Comparison of ENCODE assay signal across 14 cellular contexts in genomic region chr10:127872011-127872741, GRCh38. TPM values are rescaled to one million over a fixed set of nuclear protein-coding genes. Genes with fewer than 3 reads are reported as not detected.
A peak's percentile ranks its signal among the peaks of the same experiment; 100 is the strongest.
DNase-seq lines count a peak whose midpoint lies in the region; ATAC-seq and TF ChIP-seq lines count a peak whose summit lies in the region.
"Had no signal": no experiment of that assay in that cellular context is flagged by ENCODE, and none has a peak within 500 bp of the region (broad histone marks: within the 10 kb centered on the region; RNA-seq: fewer than 3 reads in every experiment).

No MANE protein-coding gene starts in this region.

- intact Hi-C loops in activated T-helper 1 cell treated with anti-CD3 and anti-CD28 coated beads, Interleukin-12 subunit alpha, Interleukin-12 subunit beta, Interleukin-2, Interleukin-4 antibody, amounts not matched to agents 30 ng/mL and 10 ng/mL and 1 ng/mL, durations not matched to agents 14 hours and 24 hours and 36 hours (cut with micrococcal nuclease) = no loop called here

- no peaks in the 10 kb centered on the region for H3K36me3 Mint-ChIP-seq in activated T-helper 1 cell treated with anti-CD3 and anti-CD28 coated beads, Interleukin-12 subunit alpha, Interleukin-12 subunit beta, Interleukin-2, Interleukin-4 antibody, amounts not matched to agents 30 ng/mL and 10 ng/mL and 1 ng/mL, durations not matched to agents 14 hours and 24 hours and 36 hours (ENCODE audit: low read depth)
- H3K36me3 Mint-ChIP-seq: IgD-negative memory B cell had no signal

- H3K36me3 ChIP-seq in adipocyte (ENCODE audit: control insufficient read depth, insufficient read depth, low read length, severe bottlenecking) = no peaks in the 10 kb centered on the region
- H3K36me3 ChIP-seq: adrenal gland had no signal

- no peaks in the 10 kb centered on the region for H3K9me3 Mint-ChIP-seq in activated T-helper 1 cell treated with anti-CD3 and anti-CD28 coated beads, Interleukin-12 subunit alpha, Interleukin-12 subunit beta, Interleukin-2, Interleukin-4 antibody, amounts not matched to agents 30 ng/mL and 10 ng/mL and 1 ng/mL, durations not matched to agents 14 hours and 24 hours and 36 hours

- in situ Hi-C loops in GM13977 (cut with MboI; ENCODE audit: low pct_unique_long_range_greater_than_20kb, low sequenced_read_pairs, unreplicated experiment) = no loop called here

- no peak overlapping the region for H3K4me3 Mint-ChIP-seq in activated T-helper 1 cell treated with anti-CD3 and anti-CD28 coated beads, Interleukin-12 subunit alpha, Interleukin-12 subunit beta, Interleukin-2, Interleukin-4 antibody, amounts not matched to agents 30 ng/mL and 10 ng/mL and 1 ng/mL, durations not matched to agents 14 hours and 24 hours and 36 hours
- H3K4me3 Mint-ChIP-seq: IgD-negative memory B cell had no signal

- peaks cover 6% of the 10 kb centered on the region for H3K4me1 Mint-ChIP-seq in activated T-helper 1 cell treated with anti-CD3 and anti-CD28 coated beads, Interleukin-12 subunit alpha, Interleukin-12 subunit beta, Interleukin-2, Interleukin-4 antibody, amounts not matched to agents 30 ng/mL and 10 ng/mL and 1 ng/mL, durations not matched to agents 14 hours and 24 hours and 36 hours (ENCODE audit: low read depth)

- H3K27ac Mint-ChIP-seq in activated T-helper 1 cell treated with anti-CD3 and anti-CD28 coated beads, Interleukin-12 subunit alpha, Interleukin-12 subunit beta, Interleukin-2, Interleukin-4 antibody, amounts not matched to agents 30 ng/mL and 10 ng/mL and 1 ng/mL, durations not matched to agents 14 hours and 24 hours and 36 hours = no peak overlapping the region

- H3K4me3 ChIP-seq in adipocyte (ENCODE audit: low read length) (peak overlapping the region; percentile 42), fibroblast of the aortic adventitia (ENCODE audit: low read depth, low read length) (peak overlapping the region; percentile 7)
- H3K4me3 ChIP-seq: adrenal gland had no signal

- H3K4me1 ChIP-seq in adipocyte (ENCODE audit: control insufficient read depth, insufficient read depth, low read length) = peaks cover 16% of the 10 kb centered on the region
- H3K4me1 ChIP-seq: adrenal gland had no signal

- H3K27me3 ChIP-seq in adipocyte (replicated peaks; ENCODE audit: control insufficient read depth, insufficient read depth, low read length) = no peaks in the 10 kb centered on the region
- H3K27me3 ChIP-seq: adrenal gland had no signal

- TF ChIP-seq CTCF in fibroblast of the aortic adventitia (IDR thresholded peaks at IDR 0.05; ENCODE audit: insufficient read depth, low read length) = no peak
- no peak for TF ChIP-seq CTCF in omental fat pad (IDR thresholded peaks at IDR 0.05)
- no peak for TF ChIP-seq CTCF in GM13977 (IDR thresholded peaks at IDR 0.05; ENCODE audit: extremely low read depth, insufficient read depth, missing control alignments)

- DNase-seq in Daoy (ENCODE audit: low read depth) (peak; percentile 11), adipocyte (ENCODE audit: low read depth) (no peak), fibroblast of the aortic adventitia (ENCODE audit: low read depth) (peak; percentile 63), omental fat pad (ENCODE audit: low spot score) (no peak), HuH-7.5 (ENCODE audit: low spot score) (no peak), GM13977 (ENCODE audit: low spot score) (no peak), H4 (ENCODE audit: low spot score) (no peak)
- no peak for DNase-seq in activated T-helper 1 cell treated with anti-CD3 and anti-CD28 coated beads, Interleukin-12 subunit alpha, Interleukin-12 subunit beta, Interleukin-2, Interleukin-4 antibody, amounts not matched to agents 30 ng/mL and 10 ng/mL and 1 ng/mL, durations not matched to agents 14 hours and 24 hours and 36 hours (ENCODE audit: low spot score)
- DNase-seq: activated T-cell treated with anti-CD3 and anti-CD28 coated beads, Interleukin-2, amount 50 U/mL, for 48 hours; NCI-H1092 treated with DMSO at 0.1 percent for 48 hours; stimulated activated naive CD4-positive, alpha-beta T cell had no signal

- ATAC-seq in omental fat pad (ENCODE audit: low FRiP score) = peak; percentile 86

- H3K9ac ChIP-seq in adipocyte (ENCODE audit: low read length) = no peak overlapping the region

- peaks cover 26% of the 10 kb centered on the region for H3K27me3 Mint-ChIP-seq in activated T-helper 1 cell treated with anti-CD3 and anti-CD28 coated beads, Interleukin-12 subunit alpha, Interleukin-12 subunit beta, Interleukin-2, Interleukin-4 antibody, amounts not matched to agents 30 ng/mL and 10 ng/mL and 1 ng/mL, durations not matched to agents 14 hours and 24 hours and 36 hours (ENCODE audit: insufficient read depth)

- peaks cover 6% of the 10 kb centered on the region for H3K9me3 ChIP-seq in adipocyte (ENCODE audit: control insufficient read depth, low read length)
- H3K9me3 ChIP-seq: adrenal gland had no signal

RNA-seq across cellular contexts. Expression of gene CLRN3, which starts 20.6 kb away (rescaled TPM):
- total RNA-seq in Daoy (2014; rRNA removed; shearing (Covaris generic)) = not detected in 2 replicates
- total RNA-seq in fibroblast of the aortic adventitia (ENCODE audit: low replicate concordance) = not detected in 2 replicates
- not detected for total RNA-seq in omental fat pad
- 0.64 TPM in 1 of 2 replicates, not detected in the other for total RNA-seq in H4 (2014; rRNA removed; shearing (Covaris generic))
- not detected in 2 replicates for total RNA-seq in activated T-helper 1 cell treated with anti-CD3 and anti-CD28 coated beads, Interleukin-12 subunit alpha, Interleukin-12 subunit beta, Interleukin-2, Interleukin-4 antibody, amounts not matched to agents 30 ng/mL and 10 ng/mL and 1 ng/mL, durations not matched to agents 14 hours and 24 hours and 36 hours
- total RNA-seq: T-helper 2 cell treated with Interferon-gamma antibody and Interleukin-4, amounts not matched to agents 100 ng/mL and 5 ng/mL, for 36 hours had no signal

RNA-seq across cellular contexts. Expression of gene PTPRE, which starts 34.7 kb away (rescaled TPM):
- total RNA-seq in Daoy (2014; rRNA removed; shearing (Covaris generic)) = 2.6 TPM in 2 replicates
- total RNA-seq in fibroblast of the aortic adventitia (ENCODE audit: low replicate concordance) (0.09 and 0.98 TPM in 2 replicates), omental fat pad (10 to 100 TPM; 28.1 to 89.7 (median 54.2) TPM)
- 3.5 and 4.0 TPM in 2 replicates for total RNA-seq in H4 (2014; rRNA removed; shearing (Covaris generic))
- 40.8 and 41.8 TPM in 2 replicates for total RNA-seq in activated T-helper 1 cell treated with anti-CD3 and anti-CD28 coated beads, Interleukin-12 subunit alpha, Interleukin-12 subunit beta, Interleukin-2, Interleukin-4 antibody, amounts not matched to agents 30 ng/mL and 10 ng/mL and 1 ng/mL, durations not matched to agents 14 hours and 24 hours and 36 hours

Comparison
In these comparisons a context has a peak if more than half of its experiments do, and no peak if none do; other contexts are left out.
1. DNase-seq: peak in Daoy (single experiment) and fibroblast of the aortic adventitia (single experiment); none in adipocyte (single experiment), omental fat pad (single experiment), HuH-7.5 (single experiment), GM13977 (single experiment), H4 (single experiment) and activated T-helper 1 cell treated with anti-CD3 and anti-CD28 coated beads, Interleukin-12 subunit alpha, Interleukin-12 subunit beta, Interleukin-2, Interleukin-4 antibody, amounts not matched to agents 30 ng/mL and 10 ng/mL and 1 ng/mL, durations not matched to agents 14 hours and 24 hours and 36 hours (single experiment).